ENCODE assay signal across 22 cellular contexts in the genomic region with DNA sequence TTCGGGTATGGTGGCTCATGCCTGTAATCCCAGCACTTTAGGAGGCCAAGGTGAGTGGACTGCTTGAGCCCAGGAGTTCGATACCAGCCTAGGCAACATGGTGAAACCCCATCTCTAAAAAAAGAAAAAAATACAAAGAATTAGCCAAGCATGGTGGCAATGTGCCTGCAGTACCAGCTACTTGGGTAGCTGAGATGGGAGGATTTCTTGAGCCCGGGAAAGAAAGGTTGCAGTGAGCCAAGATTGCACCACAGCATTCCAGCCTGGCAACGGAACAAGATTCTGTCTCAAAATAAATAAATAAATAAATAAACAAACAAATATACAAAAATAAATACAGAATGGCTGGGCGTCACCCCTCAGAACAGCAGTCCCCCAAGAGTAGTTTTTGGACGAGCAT. TPM values are rescaled to one million over a fixed set of nuclear protein-coding genes. Genes with fewer than 3 reads are reported as not detected.
"Had no signal": no experiment of that assay in that cellular context is flagged by ENCODE, and none has a peak within 500 bp of the region (broad histone marks: within the 10 kb centered on the region; RNA-seq: fewer than 3 reads in every experiment).

No MANE protein-coding gene starts in this region.

- H3K4me3 ChIP-seq: heart left ventricle, psoas muscle, right lobe of liver, spleen, testis, transverse colon had no signal

- H3K36me3 ChIP-seq: heart left ventricle, right lobe of liver, spleen, transverse colon had no signal

- H3K9me3 Mint-ChIP-seq: nephron progenitor cell; stimulated activated memory B cell treated with anti-CD40 and anti-IgM and Interleukin-4, amounts not matched to agents 10 μg/mL and 1 μg/mL and 100 μg/mL, for 72 hours had no signal

- H3K4me1 ChIP-seq: parathyroid adenoma, psoas muscle, right lobe of liver, testis had no signal

- H2AFZ ChIP-seq: parathyroid adenoma had no signal

- H3K4me3 Mint-ChIP-seq: naive B cell; nephron progenitor cell; stimulated activated memory B cell treated with anti-CD40 and anti-IgM and Interleukin-4, amounts not matched to agents 10 μg/mL and 1 μg/mL and 100 μg/mL, for 72 hours; stimulated activated naive CD8-positive, alpha-beta T cell treated with anti-CD3 and anti-CD28 coated beads, Interleukin-15, amount 100 ng/mL, for 72 hours had no signal

- H3K27me3 ChIP-seq: right lobe of liver, spleen, testis, transverse colon had no signal

- ATAC-seq: esophagus mucosa; heart left ventricle; right lobe of liver; stimulated activated memory B cell treated with anti-CD40 and anti-IgM and Interleukin-4, amounts not matched to agents 10 μg/mL and 1 μg/mL and 100 μg/mL, for 72 hours; stimulated activated naive CD8-positive, alpha-beta T cell treated with anti-CD3 and anti-CD28 coated beads, Interleukin-15, amount 100 ng/mL, for 72 hours had no signal

- H3K79me2 ChIP-seq: parathyroid adenoma had no signal

- H3K27ac ChIP-seq: heart left ventricle, parathyroid adenoma, psoas muscle, right lobe of liver, spleen, testis, transverse colon had no signal

- H3K9me3 ChIP-seq: psoas muscle, right lobe of liver, testis, transverse colon had no signal

- H3K9ac ChIP-seq: parathyroid adenoma had no signal

- H3K4me1 Mint-ChIP-seq: stimulated activated memory B cell treated with anti-CD40 and anti-IgM and Interleukin-4, amounts not matched to agents 10 μg/mL and 1 μg/mL and 100 μg/mL, for 72 hours had no signal

- H3K27ac Mint-ChIP-seq: stimulated activated memory B cell treated with anti-CD40 and anti-IgM and Interleukin-4, amounts not matched to agents 10 μg/mL and 1 μg/mL and 100 μg/mL, for 72 hours had no signal

- H3K27me3 Mint-ChIP-seq: stimulated activated naive CD8-positive, alpha-beta T cell treated with anti-CD3 and anti-CD28 coated beads, Interleukin-15, amount 100 ng/mL, for 72 hours had no signal

- DNase-seq: effector memory CD4-positive, alpha-beta T cell; foreskin melanocyte; heart left ventricle; hypothalamus; kidney glomerular epithelial cell; mesendoderm; naive B cell; nephron progenitor cell; psoas muscle; retina; right lobe of liver; spleen; stimulated activated CD4-positive, alpha-beta T cell treated with anti-CD3 and anti-CD28 coated beads, Interleukin-15, amount 100 ng/mL, for 24 hours; stimulated activated CD4-positive, alpha-beta T cell treated with anti-CD3 and anti-CD28 coated beads, Interleukin-1b, Interleukin-23, amount 100 ng/mL, for 48 hours; stimulated activated CD4-positive, alpha-beta T cell treated with anti-CD3 and anti-CD28 coated beads, Interleukin-4, amount 100 ng/mL, for 24 hours; stimulated activated naive CD8-positive, alpha-beta T cell treated with anti-CD3 and anti-CD28 coated beads, Interleukin-15, amount 100 ng/mL, for 72 hours; testis; transverse colon had no signal

- H3K36me3 Mint-ChIP-seq: naive B cell; stimulated activated memory B cell treated with anti-CD40 and anti-IgM and Interleukin-4, amounts not matched to agents 10 μg/mL and 1 μg/mL and 100 μg/mL, for 72 hours had no signal

RNA-seq across cellular contexts. Expression of a gene that starts 33.7 kb away (rescaled TPM):
- total RNA-seq: lung microvascular endothelial cell had no signal
